8 cellular contexts compared by ENCODE assay signal in the genomic region with DNA sequence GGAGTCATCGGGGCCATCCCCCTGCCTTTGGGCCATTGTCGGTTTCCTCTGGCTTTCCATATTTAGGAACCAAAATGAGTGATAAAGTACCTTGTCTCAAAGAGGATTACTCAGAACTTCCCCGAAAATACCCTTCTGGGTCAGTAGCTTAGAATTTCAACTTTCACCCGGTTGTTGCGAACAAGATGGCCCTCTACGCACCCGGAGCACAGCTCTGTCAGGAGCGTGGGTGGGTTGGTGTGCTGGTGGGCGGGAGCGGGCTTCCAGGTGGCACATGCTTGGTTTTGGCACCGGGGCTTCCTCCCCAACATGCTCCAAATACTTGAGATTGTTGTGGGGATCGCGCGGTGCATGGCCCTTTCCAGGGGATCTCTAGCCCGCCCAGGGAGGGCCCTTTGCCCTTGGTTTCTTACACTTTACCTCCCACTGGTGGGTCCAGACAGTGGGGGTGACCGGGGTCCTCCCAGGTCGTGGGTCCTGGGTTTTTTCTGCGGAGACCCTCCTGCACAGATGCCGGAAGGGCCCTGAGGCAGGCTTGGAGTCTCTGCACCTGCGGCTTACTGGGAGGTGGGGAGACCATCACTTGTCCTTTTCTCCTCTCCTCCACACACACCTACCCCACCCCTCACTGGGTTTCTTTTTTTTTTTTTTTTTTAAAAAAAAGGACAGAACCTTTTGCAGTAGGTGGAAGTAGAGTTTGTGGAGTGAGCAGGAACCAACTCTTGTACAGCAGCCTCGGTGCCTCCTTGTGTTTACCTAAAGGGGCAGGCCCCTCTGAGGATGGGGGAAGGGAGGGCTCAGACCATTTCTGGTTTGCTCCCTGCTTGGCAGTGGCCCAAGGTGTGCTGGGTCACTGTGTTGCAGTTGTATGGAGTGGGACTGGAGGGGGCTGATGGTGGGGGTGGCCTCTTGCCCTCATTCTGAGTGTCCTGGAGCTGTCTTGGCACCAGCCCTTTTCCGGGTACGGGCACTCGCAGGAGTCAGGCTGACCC.
A peak's percentile ranks its signal among the peaks of the same experiment; 100 is the strongest.
DNase-seq lines count a peak whose midpoint lies in the region; ATAC-seq, FAIRE-seq and TF ChIP-seq lines count a peak whose summit lies in the region.

No MANE protein-coding gene starts in this region.

- no peaks in the 10 kb centered on the region for H4K20me1 ChIP-seq in GM12878 (ENCODE audit: control insufficient read depth, insufficient read depth)

- peak overlapping the region; percentile 100 for H3K4me2 ChIP-seq in GM12878 (ENCODE audit: control insufficient read depth, insufficient read depth)

- no peak overlapping the region for H3K27ac Mint-ChIP-seq in CD8-positive, alpha-beta T cell

- no peak for ATAC-seq in CD8-positive, alpha-beta T cell
- ATAC-seq in GM12878 (peak; percentile 46), omental fat pad (ENCODE audit: low FRiP score) (no peak), GM21367 (IDR thresholded peaks at IDR 0.05; ENCODE audit: unreplicated experiment) (no peak), GM18907 (IDR thresholded peaks at IDR 0.05; ENCODE audit: unreplicated experiment) (no peak)

- RAD21 ChIA-PET in GM12878 (lab: Charles Lee; ENCODE audit: unreplicated experiment), result interaction anchor here (0.6 to 1.9 kb wide), 4 partner anchors 39 to 870 kb away, joined by 3 to 6 read pairs (median 4); no protein-coding TSS in a partner anchor

- no peak for TF ChIP-seq RAD21 in GM12878 (IDR thresholded peaks at IDR 0.05; ENCODE audit: insufficient read depth, low read depth, low read length)

- peaks cover 6% of the 10 kb centered on the region for H3K4me1 Mint-ChIP-seq in CD8-positive, alpha-beta T cell (ENCODE audit: low read depth)

- SMC1A ChIA-PET in GM12878 (lab: Charles Lee; ENCODE audit: uncharacterized antibody, unreplicated experiment), result interaction anchor here (0.7 to 2.0 kb wide), 2 partner anchors 49 to 147 kb away, joined by 3 to 5 read pairs; no protein-coding TSS in a partner anchor

- H3K9me3 Mint-ChIP-seq in CD8-positive, alpha-beta T cell, result no peaks in the 10 kb centered on the region

- peaks cover 11% of the 10 kb centered on the region for H3K4me1 ChIP-seq in CD8-positive, alpha-beta T cell (ENCODE audit: insufficient read depth, low read length)
- peaks cover 28% of the 10 kb centered on the region for H3K4me1 ChIP-seq in HUES64 (ENCODE audit: insufficient read depth, low read length)
- peaks cover 26% of the 10 kb centered on the region for H3K4me1 ChIP-seq in GM12878 (ENCODE audit: control insufficient read depth, insufficient read depth, low read length)
- peaks cover 0 to 14% of the 10 kb centered on the region in 2 donors for H3K4me1 ChIP-seq in muscle layer of duodenum (ENCODE audit: control insufficient read depth in 1 of 2, insufficient read depth in 2 of 2, low read length in 2 of 2)

- WGBS in HUES64, result 60% methylated on average over 23 of the region's 24 CpGs
- WGBS in GM12878 (ENCODE audit: insufficient coverage, insufficient replicate concordance, low lambda C conversion rate, missing lambda C conversion rate), result 30% methylated on average over 24 of the region's 24 CpGs

- CTCF ChIA-PET in CD8-positive, alpha-beta T cell (lab: Charles Lee), result no interaction called here
- CTCF ChIA-PET in GM12878 (lab: Yijun Ruan, JAX), result interaction anchor here (1.0 to 2.2 kb wide), 4 partner anchors 38 to 212 kb away, joined by 3 to 6 read pairs (median 4); no protein-coding TSS in a partner anchor

- peaks cover 1% of the 10 kb centered on the region for H3K36me3 Mint-ChIP-seq in CD8-positive, alpha-beta T cell

- H3K79me2 ChIP-seq in GM12878 (ENCODE audit: control insufficient read depth, insufficient read depth, low read length), result peaks cover 10% of the 10 kb centered on the region

- no peak for TF ChIP-seq POLR2A in GM12878 (IDR thresholded peaks at IDR 0.05; ENCODE audit: low read depth, low read length)

- H3K4me3 ChIP-seq in CD8-positive, alpha-beta T cell (ENCODE audit: low read depth, low read length), result no peak overlapping the region
- H3K4me3 ChIP-seq in HUES64 (ENCODE audit: low read length), result peak overlapping the region; percentile 73; the same call in 1 of the 2 replicates
- H3K4me3 ChIP-seq in GM12878, result peak overlapping the region; percentile 75
- H3K4me3 ChIP-seq in muscle layer of duodenum (ENCODE audit: low read depth in 1 of 2, low read length in 2 of 2), result peak overlapping the region in 1 of 2 donors; percentile 48

- POLR2A ChIA-PET in CD8-positive, alpha-beta T cell (lab: Charles Lee), result no interaction called here
- POLR2A ChIA-PET in GM12878 (lab: Charles Lee), result interaction anchor here (0.5 to 1.5 kb wide), 3 partner anchors 39 to 42 kb away, joined by 4 to 7 read pairs (median 6); no protein-coding TSS in a partner anchor

- in situ Hi-C loops in GM12878 (cut with MboI), result no loop called here

- FAIRE-seq in GM12878 (lab: Jason Lieb, UNC), result peak; percentile 54

- TF ChIP-seq EP300 in GM12878 (IDR thresholded peaks at IDR 0.05; ENCODE audit: borderline replicate concordance in 1 of 2, control insufficient read depth in 1 of 2, low read depth in 2 of 2, low read length in 2 of 2), result no peak

- no peak overlapping the region for H3K27ac ChIP-seq in CD8-positive, alpha-beta T cell (ENCODE audit: low read depth, low read length)
- H3K27ac ChIP-seq in HUES64 (ENCODE audit: low read depth, low read length) (no peak overlapping the region), GM12878 (ENCODE audit: control insufficient read depth, insufficient read depth) (peak overlapping the region; percentile 46; the same call in 1 of the 2 replicates), muscle layer of duodenum (ENCODE audit: low read length) (peak overlapping the region; percentile 36)

- BruUV-seq in GM12878 (replicated peaks; lab: Mats Ljungman, UMichigan), result no TSS peak

- no peak for TF ChIP-seq CTCF in CD8-positive, alpha-beta T cell (IDR thresholded peaks at IDR 0.05)
- TF ChIP-seq CTCF in GM12878 (IDR thresholded peaks at IDR 0.05 in 2 of 3, conservative IDR thresholded peaks at IDR 0.05 in 1 of 3; ENCODE audit: control insufficient read depth in 2 of 3, extremely low read depth in 1 of 3, insufficient read depth in 1 of 3, low read depth in 3 of 3, low read length in 3 of 3), result no peak
- TF ChIP-seq CTCF in omental fat pad (IDR thresholded peaks at IDR 0.05), result no peak

- no peaks in the 10 kb centered on the region for H3K36me3 ChIP-seq in CD8-positive, alpha-beta T cell (ENCODE audit: insufficient read depth, low read length)
- H3K36me3 ChIP-seq in HUES64 (ENCODE audit: insufficient read depth, low read length), result no peaks in the 10 kb centered on the region
- H3K36me3 ChIP-seq in GM12878 (ENCODE audit: control insufficient read depth in 2 of 2, insufficient read depth in 2 of 2, low read length in 1 of 2), result no peaks in the 10 kb centered on the region
- H3K36me3 ChIP-seq in muscle layer of duodenum (ENCODE audit: control insufficient read depth in 1 of 2, insufficient read depth in 2 of 2, low read length in 2 of 2), result no peaks in the 10 kb centered on the region

- no peak overlapping the region for H3K9ac ChIP-seq in HUES64 (ENCODE audit: low read depth, low read length)
- peak overlapping the region; percentile 67 for H3K9ac ChIP-seq in GM12878 (ENCODE audit: control insufficient read depth, insufficient read depth, low read length)

- intact Hi-C loops in CD8-positive, alpha-beta T cell (cut with DNase I, micrococcal nuclease), result loop anchor here (5.0 kb wide), 1 partner anchor 89 kb away; no protein-coding TSS in a partner anchor
- intact Hi-C loops in GM12878 (cut with micrococcal nuclease; ENCODE audit: unreplicated experiment), result loop anchor here (1.0 kb wide), 1 partner anchor 38 kb away; no protein-coding TSS in a partner anchor

- no peak for DNase-seq in CD8-positive, alpha-beta T cell
- DNase-seq in GM12878 (ENCODE audit: low read depth, low spot score) (peak; percentile 31), omental fat pad (ENCODE audit: low spot score) (no peak), midbrain (lab: John Stamatoyannopoulos, UW) (no peak)

- no peak overlapping the region; the same call in 1 of the 2 replicates for H2AFZ ChIP-seq in GM12878 (ENCODE audit: control insufficient read depth, low read depth, low read length)

- peaks cover 8% of the 10 kb centered on the region for H3K27me3 ChIP-seq in CD8-positive, alpha-beta T cell (ENCODE audit: insufficient read depth, low read length)
- H3K27me3 ChIP-seq in HUES64 (ENCODE audit: insufficient read depth, low read length) (peaks cover 29% of the 10 kb centered on the region), GM12878 (replicated peaks in 1 of 2; ENCODE audit: control insufficient read depth in 2 of 2, insufficient read depth in 2 of 2, low read length in 1 of 2) (no peaks in the 10 kb centered on the region), muscle layer of duodenum (ENCODE audit: low read depth, low read length) (no peaks in the 10 kb centered on the region)

- H3K9me3 ChIP-seq in CD8-positive, alpha-beta T cell (ENCODE audit: low read length), result no peaks in the 10 kb centered on the region
- no peaks in the 10 kb centered on the region for H3K9me3 ChIP-seq in HUES64 (ENCODE audit: insufficient read depth, low read depth, low read length)
- H3K9me3 ChIP-seq in GM12878 (replicated peaks; ENCODE audit: control insufficient read depth, insufficient read depth, low read length), result no peaks in the 10 kb centered on the region
- no peaks in the 10 kb centered on the region for H3K9me3 ChIP-seq in muscle layer of duodenum (ENCODE audit: control insufficient read depth in 1 of 2, low read length in 2 of 2)

- H3K4me3 Mint-ChIP-seq in CD8-positive, alpha-beta T cell, result peak overlapping the region; percentile 77

- peaks cover 10% of the 10 kb centered on the region for H3K27me3 Mint-ChIP-seq in CD8-positive, alpha-beta T cell (ENCODE audit: low read depth)

TF ChIP-seq in GM12878, 131 proteins besides CTCF, POLR2A, EP300 and RAD21 (continues in another document):
- TF ChIP-seq JUNB (IDR thresholded peaks at IDR 0.05), result peak; percentile 76
- TF ChIP-seq, protein P1, sequence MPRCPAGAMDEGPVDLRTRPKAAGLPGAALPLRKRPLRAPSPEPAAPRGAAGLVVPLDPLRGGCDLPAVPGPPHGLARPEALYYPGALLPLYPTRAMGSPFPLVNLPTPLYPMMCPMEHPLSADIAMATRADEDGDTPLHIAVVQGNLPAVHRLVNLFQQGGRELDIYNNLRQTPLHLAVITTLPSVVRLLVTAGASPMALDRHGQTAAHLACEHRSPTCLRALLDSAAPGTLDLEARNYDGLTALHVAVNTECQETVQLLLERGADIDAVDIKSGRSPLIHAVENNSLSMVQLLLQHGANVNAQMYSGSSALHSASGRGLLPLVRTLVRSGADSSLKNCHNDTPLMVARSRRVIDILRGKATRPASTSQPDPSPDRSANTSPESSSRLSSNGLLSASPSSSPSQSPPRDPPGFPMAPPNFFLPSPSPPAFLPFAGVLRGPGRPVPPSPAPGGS (IDR thresholded peaks at IDR 0.05; ENCODE audit: borderline replicate concordance, insufficient read depth, low read depth, low read length, poor library complexity, severe bottlenecking), result peak; percentile 45
- peak in 1 of 2 experiments; percentile 38; a peak in 2 of 4 replicates for TF ChIP-seq IKZF2 (IDR thresholded peaks at IDR 0.05)
- TF ChIP-seq EGR1 (IDR thresholded peaks at IDR 0.05; ENCODE audit: borderline replicate concordance in 1 of 2, low read depth in 2 of 2, low read length in 2 of 2), result peak in 1 of 2 experiments; percentile 81; a peak in 2 of 3 replicates
- peak; percentile 51 for TF ChIP-seq RUNX3 (IDR thresholded peaks at IDR 0.05; ENCODE audit: low read length)
- TF ChIP-seq GATAD2B (conservative IDR thresholded peaks at IDR 0.05; ENCODE audit: low read depth), result no peak
- no peak for TF ChIP-seq MTA2 (IDR thresholded peaks at IDR 0.05; ENCODE audit: low read depth)

Comparison
In these comparisons a context has a peak if more than half of its experiments do, and no peak if none do; other contexts are left out.
1. H3K27ac ChIP-seq: peak in GM12878 (single experiment) and muscle layer of duodenum (single experiment); none in CD8-positive, alpha-beta T cell (single experiment) and HUES64 (single experiment).